11 cellular contexts compared by ENCODE assay signal in genomic region chr11:94401773-94402265, GRCh38. TPM values are rescaled to one million over a fixed set of nuclear protein-coding genes. Genes with fewer than 3 reads are reported as not detected.
DNase-seq lines count a peak whose midpoint lies in the region; ATAC-seq and TF ChIP-seq lines count a peak whose summit lies in the region.
"Had no signal": no experiment of that assay in that cellular context is flagged by ENCODE, and none has a peak within 500 bp of the region (broad histone marks: within the 10 kb centered on the region; RNA-seq: fewer than 3 reads in every experiment).

No MANE protein-coding gene starts in this region.

- TF ChIP-seq CTCF in glutamatergic neuron (IDR thresholded peaks at IDR 0.05; ENCODE audit: partially characterized antibody, unreplicated experiment) (no peak), psoas muscle (IDR thresholded peaks at IDR 0.05) (no peak), Peyer's patch (IDR thresholded peaks at IDR 0.05) (no peak)

- H3K36me3 ChIP-seq in ES-I3 (ENCODE audit: insufficient read depth, low read length) (no peaks in the 10 kb centered on the region), adipocyte (ENCODE audit: control insufficient read depth, insufficient read depth, low read length, severe bottlenecking) (no peaks in the 10 kb centered on the region), psoas muscle (ENCODE audit: insufficient read depth in 1 of 2, low read depth in 1 of 2) (no peaks in the 10 kb centered on the region), Peyer's patch (no peaks in the 10 kb centered on the region)
- H3K36me3 ChIP-seq: colonic mucosa had no signal

- TF ChIP-seq POLR2A in Peyer's patch (IDR thresholded peaks at IDR 0.05), result no peak

- H3K4me1 ChIP-seq in ES-I3 (ENCODE audit: insufficient read depth, low read length) (peaks cover 7% of the 10 kb centered on the region; the same call in 1 of the 2 replicates), adipocyte (ENCODE audit: control insufficient read depth, insufficient read depth, low read length) (peaks cover 10% of the 10 kb centered on the region), psoas muscle (peaks cover 7% of the 10 kb centered on the region), Peyer's patch (peaks cover 0 to 6% (median 0%) of the 10 kb centered on the region in 4 donors)
- H3K4me1 ChIP-seq: colonic mucosa had no signal

- ATAC-seq in psoas muscle, result no peak

- H3K4me1 Mint-ChIP-seq in glutamatergic neuron (ENCODE audit: low read depth, unreplicated experiment), result peaks cover 13% of the 10 kb centered on the region

- H3K27me3 Mint-ChIP-seq in glutamatergic neuron (ENCODE audit: unreplicated experiment), result peaks cover 16% of the 10 kb centered on the region

- peak overlapping the region; percentile 75 for H3K4me3 Mint-ChIP-seq in glutamatergic neuron (ENCODE audit: unreplicated experiment)

- intact Hi-C loops in psoas muscle (cut with DNase I), result no loop called here

- H3K9ac ChIP-seq in ES-I3 (ENCODE audit: low read depth, low read length) (peak overlapping the region; percentile 81; the same call in 1 of the 2 replicates), adipocyte (ENCODE audit: low read length) (no peak overlapping the region)

- H3K27ac Mint-ChIP-seq in glutamatergic neuron (ENCODE audit: unreplicated experiment), result no peak overlapping the region

- whole genome bisulfite sequencing in psoas muscle, 3 donors, result 10 to 20% (median 16%) methylated on average over 10 of the region's 10 CpGs

- peaks cover 12% of the 10 kb centered on the region for H3K36me3 Mint-ChIP-seq in glutamatergic neuron (ENCODE audit: unreplicated experiment)

- H3K9me3 Mint-ChIP-seq in glutamatergic neuron (ENCODE audit: unreplicated experiment), result peaks cover 11% of the 10 kb centered on the region

- H3K27ac ChIP-seq in psoas muscle (no peak overlapping the region), substantia nigra (ENCODE audit: low read depth, low read length, poor library complexity, severe bottlenecking) (no peak overlapping the region), Peyer's patch (no peak overlapping the region)
- H3K27ac ChIP-seq: colonic mucosa had no signal

- DNase-seq in adipocyte (ENCODE audit: low read depth) (no peak), glutamatergic neuron (no peak), psoas muscle (no peak), substantia nigra (lab: John Stamatoyannopoulos, UW) (no peak), G401 (ENCODE audit: low spot score) (no peak), Peyer's patch (no peak)
- DNase-seq in stimulated activated CD4-positive, alpha-beta T cell treated with anti-CD3 and anti-CD28 coated beads, Interleukin-15, amount 100 ng/mL, for 24 hours, result no peak
- DNase-seq: activated CD4-positive, alpha-beta T cell treated with anti-CD3 and anti-CD28 coated beads for 4 hours; colonic mucosa; SW 1271 had no signal

- H3K9me3 ChIP-seq in ES-I3 (ENCODE audit: control insufficient read depth, insufficient read depth, low read length) (no peaks in the 10 kb centered on the region), adipocyte (ENCODE audit: control insufficient read depth, low read length) (no peaks in the 10 kb centered on the region), psoas muscle (no peaks in the 10 kb centered on the region), Peyer's patch (no peaks in the 10 kb centered on the region)
- H3K9me3 ChIP-seq: colonic mucosa had no signal

- H3K4me3 ChIP-seq in adipocyte (ENCODE audit: low read length) (peak overlapping the region; percentile 78), psoas muscle (peak overlapping the region; percentile 46), Peyer's patch (peak overlapping the region in 1 of 4 donors; percentile 40)
- H3K4me3 ChIP-seq: colonic mucosa had no signal

- in situ Hi-C loops in G401 (cut with HindIII; ENCODE audit: low sequenced_read_pairs), result no loop called here

- H3K27me3 ChIP-seq in adipocyte (replicated peaks; ENCODE audit: control insufficient read depth, insufficient read depth, low read length), result peaks cover 35% of the 10 kb centered on the region
- H3K27me3 ChIP-seq in psoas muscle (ENCODE audit: insufficient read depth in 3 of 3, low read length in 2 of 3), result peaks cover 5 to 35% (median 20%) of the 10 kb centered on the region in 3 donors
- H3K27me3 ChIP-seq in Peyer's patch, result peaks cover 0 to 10% of the 10 kb centered on the region in 2 donors

RNA-seq across cellular contexts. Expression of gene GPR83, which starts 0.6 kb away (rescaled TPM):
- total RNA-seq in glutamatergic neuron (ENCODE audit: unreplicated experiment), result 2.9 TPM
- total RNA-seq in psoas muscle, result under 1 TPM in 3 of 4 donors, not detected in 1; 0.06 to 0.40 (median 0.11) TPM
- polyA plus RNA-seq in psoas muscle, result under 1 TPM; 0.05 to 0.25 (median 0.13) TPM
- not detected in 2 replicates for total RNA-seq in G401 (2014; rRNA removed; shearing (Covaris generic))
- total RNA-seq in Peyer's patch, result 1 to 10 TPM in 1 of 4 donors, not detected in 3; 1.7 TPM
